In genomic region chr5:68454766-68455165, GRCh38 we compare ENCODE assay signal across 15 cellular contexts.
DNase-seq lines count a peak whose midpoint lies in the region; ATAC-seq and TF ChIP-seq lines count a peak whose summit lies in the region.
"Had no signal": no experiment of that assay in that cellular context is flagged by ENCODE, and none has a peak within 500 bp of the region (broad histone marks: within the 10 kb centered on the region; RNA-seq: fewer than 3 reads in every experiment).

No MANE protein-coding gene starts in this region.

- H3K9ac ChIP-seq in H9 (ENCODE audit: extremely low read depth, insufficient read length, low read length), result no peak overlapping the region
- H3K9ac ChIP-seq in adipocyte (ENCODE audit: low read length), result no peak overlapping the region
- H3K9ac ChIP-seq in skeletal muscle satellite cell (ENCODE audit: low read depth, low read length), result peak overlapping the region; percentile 9
- no peak overlapping the region for H3K9ac ChIP-seq in neuronal stem cell (ENCODE audit: low read depth, low read length, poor library complexity)
- H3K9ac ChIP-seq: BLaER1 had no signal

- no peak overlapping the region for H3K4ac ChIP-seq in H9 (ENCODE audit: low read depth, low read length)
- no peak overlapping the region for H3K4ac ChIP-seq in neuronal stem cell (ENCODE audit: low read length)

- no peak overlapping the region for H3K23ac ChIP-seq in H9 (ENCODE audit: insufficient read length, low read depth, low read length)
- no peak overlapping the region for H3K23ac ChIP-seq in neuronal stem cell (ENCODE audit: low read depth, low read length, poor library complexity)

- H2BK20ac ChIP-seq in H9 (ENCODE audit: low read depth, low read length, poor library complexity, severe bottlenecking), result no peak overlapping the region

- peaks cover 10 to 15% of the 10 kb centered on the region in 2 experiments for H3K9me3 Mint-ChIP-seq in H9
- H3K9me3 Mint-ChIP-seq: CD8-positive, alpha-beta memory T cell had no signal

- no peak overlapping the region for H3K18ac ChIP-seq in H9 (ENCODE audit: insufficient read length, low read depth, low read length)
- no peak overlapping the region for H3K18ac ChIP-seq in neuronal stem cell (ENCODE audit: low read length)

- no CpG with 5 or more reads among the region's 2 CpGs for WGBS in H9 (ENCODE audit: extremely low coverage, insufficient read length, low lambda C conversion rate)
- no CpG with 5 or more reads among the region's 2 CpGs for WGBS in neuronal stem cell (ENCODE audit: extremely low coverage in 2 of 2, insufficient read length in 2 of 2, insufficient replicate concordance in 1 of 2), 2 donors

- no peak overlapping the region for H3K56ac ChIP-seq in H9 (ENCODE audit: insufficient read length, low read depth, low read length)

- H3K27ac ChIP-seq in H9 (ENCODE audit: insufficient read length, low read depth, low read length) (no peak overlapping the region), neuronal stem cell (replicated peaks; ENCODE audit: low read length) (no peak overlapping the region)
- H3K27ac ChIP-seq: BLaER1, HL-60 had no signal

- H3K4me2 ChIP-seq in H9 (ENCODE audit: insufficient read depth, insufficient read length, low read length), result no peak overlapping the region
- H3K4me2 ChIP-seq in skeletal muscle satellite cell (ENCODE audit: low read length), result peak overlapping the region; percentile 16
- no peak overlapping the region for H3K4me2 ChIP-seq in neuronal stem cell (ENCODE audit: insufficient read depth, low read length, poor library complexity, severe bottlenecking)
- H3K4me2 ChIP-seq: A549, BLaER1 had no signal

- H3K36me3 Mint-ChIP-seq in H9 (ENCODE audit: insufficient read depth in 1 of 3, low read depth in 3 of 3), result peaks cover 0 to 15% (median 8%) of the 10 kb centered on the region in 3 experiments; a peak in 5 of 7 replicates
- H3K36me3 Mint-ChIP-seq: CD8-positive, alpha-beta memory T cell had no signal

- H2AFZ ChIP-seq in H9 (ENCODE audit: low read length) (no peak overlapping the region), neuronal stem cell (ENCODE audit: low read length) (no peak overlapping the region)

- H2BK15ac ChIP-seq in H9 (ENCODE audit: low read depth, low read length) (no peak overlapping the region), neuronal stem cell (ENCODE audit: low read length) (no peak overlapping the region)

- no peaks in the 10 kb centered on the region for H3K79me1 ChIP-seq in H9 (ENCODE audit: insufficient read depth, low read depth, low read length, poor library complexity, severe bottlenecking)
- H3K79me1 ChIP-seq in neuronal stem cell (ENCODE audit: low read depth, low read length), result no peaks in the 10 kb centered on the region

- H3K27me3 Mint-ChIP-seq in H9 (ENCODE audit: low read depth), result no peaks in the 10 kb centered on the region
- H3K27me3 Mint-ChIP-seq: CD8-positive, alpha-beta memory T cell had no signal

- H3K4me1 Mint-ChIP-seq in H9, result peaks cover 16 to 23% of the 10 kb centered on the region in 2 experiments

- no peak for ATAC-seq in HG02763 (IDR thresholded peaks at IDR 0.05; ENCODE audit: unreplicated experiment)
- ATAC-seq: A549 had no signal

- no peak overlapping the region for H3T11ph ChIP-seq in H9 (ENCODE audit: low read length)

- H3K4me1 ChIP-seq in H9 (ENCODE audit: insufficient read depth, low read length) (no peaks in the 10 kb centered on the region), adipocyte (ENCODE audit: control insufficient read depth, insufficient read depth, low read length) (peaks cover 22% of the 10 kb centered on the region), skeletal muscle satellite cell (ENCODE audit: control insufficient read depth, insufficient read depth, low read length) (peaks cover 40% of the 10 kb centered on the region), neuronal stem cell (ENCODE audit: control insufficient read depth in 2 of 2, insufficient read depth in 1 of 2, low read depth in 1 of 2, low read length in 2 of 2) (no peaks in the 10 kb centered on the region)
- H3K4me1 ChIP-seq: BLaER1 had no signal

- no peak overlapping the region for H3K4me3 ChIP-seq in adipocyte (ENCODE audit: low read length)
- no peak overlapping the region for H3K4me3 ChIP-seq in skeletal muscle satellite cell (ENCODE audit: low read length)
- no peak overlapping the region for H3K4me3 ChIP-seq in neuronal stem cell (ENCODE audit: low read length in 2 of 2)
- H3K4me3 ChIP-seq: A549, BLaER1 had no signal

- H3K27me3 ChIP-seq in H9 (ENCODE audit: insufficient read depth, low read length) (no peaks in the 10 kb centered on the region), adipocyte (replicated peaks; ENCODE audit: control insufficient read depth, insufficient read depth, low read length) (no peaks in the 10 kb centered on the region), skeletal muscle satellite cell (ENCODE audit: control insufficient read depth, insufficient read depth, low read length) (no peaks in the 10 kb centered on the region), neuronal stem cell (ENCODE audit: control insufficient read depth in 3 of 3, insufficient read depth in 3 of 3, low read depth in 1 of 3, low read length in 3 of 3) (no peaks in the 10 kb centered on the region)
- H3K27me3 ChIP-seq: BLaER1 had no signal

- no peak overlapping the region for H3K4me3 Mint-ChIP-seq in H9
- H3K4me3 Mint-ChIP-seq: CD8-positive, alpha-beta memory T cell had no signal

- no peak for TF ChIP-seq CTCF in H9 (conservative IDR thresholded peaks at IDR 0.05)

- H2AK5ac ChIP-seq in H9 (ENCODE audit: insufficient read length, low read length) (no peak overlapping the region), neuronal stem cell (ENCODE audit: low read depth, low read length) (no peak overlapping the region)

- peak; percentile 76 for DNase-seq in EH (ENCODE audit: low read depth)
- no peak for DNase-seq in H9
- peak; percentile 46 for DNase-seq in adipocyte (ENCODE audit: low read depth)
- no peak for DNase-seq in neuronal stem cell (ENCODE audit: low spot score)
- DNase-seq in superior temporal gyrus (ENCODE audit: extremely low spot score), result no peak
- DNase-seq: AML-193; Caco-2; CD8-positive, alpha-beta memory T cell; GDM1; Karpas-422 had no signal

- H3K23me2 ChIP-seq in H9 (ENCODE audit: insufficient read length, low read depth, low read length, poor library complexity, severe bottlenecking), result no peaks in the 10 kb centered on the region

- no peak overlapping the region for H3K27ac Mint-ChIP-seq in H9
- H3K27ac Mint-ChIP-seq: CD8-positive, alpha-beta memory T cell had no signal

- H3K9me3 ChIP-seq in H9 (ENCODE audit: control insufficient read depth, low read depth, low read length), result no peaks in the 10 kb centered on the region
- no peaks in the 10 kb centered on the region for H3K9me3 ChIP-seq in adipocyte (ENCODE audit: control insufficient read depth, low read length)
- no peaks in the 10 kb centered on the region for H3K9me3 ChIP-seq in skeletal muscle satellite cell (replicated peaks; ENCODE audit: low read length)
- H3K9me3 ChIP-seq in neuronal stem cell (replicated peaks in 1 of 2; ENCODE audit: control insufficient read depth in 2 of 2, insufficient read depth in 1 of 2, low read depth in 1 of 2, low read length in 2 of 2), result no peaks in the 10 kb centered on the region
- H3K9me3 ChIP-seq: A549, BLaER1, Caco-2 had no signal

- H4K8ac ChIP-seq in H9 (replicated peaks; ENCODE audit: insufficient read length, low read depth, low read length), result no peak overlapping the region
- H4K8ac ChIP-seq in neuronal stem cell (ENCODE audit: low read depth, low read length), result no peak overlapping the region

- no peak overlapping the region for H2BK12ac ChIP-seq in H9 (ENCODE audit: insufficient read length, low read depth, low read length)
- no peak overlapping the region for H2BK12ac ChIP-seq in neuronal stem cell (ENCODE audit: low read length)

- H3K36me3 ChIP-seq in adipocyte (ENCODE audit: control insufficient read depth, insufficient read depth, low read length, severe bottlenecking), result no peaks in the 10 kb centered on the region
- no peaks in the 10 kb centered on the region for H3K36me3 ChIP-seq in skeletal muscle satellite cell (ENCODE audit: insufficient read depth, low read length)
- H3K36me3 ChIP-seq in neuronal stem cell (replicated peaks in 1 of 2; ENCODE audit: control insufficient read depth in 2 of 2, insufficient read depth in 2 of 2, low read length in 2 of 2), result no peaks in the 10 kb centered on the region
- H3K36me3 ChIP-seq: BLaER1 had no signal

- H4K5ac ChIP-seq in H9 (ENCODE audit: insufficient read length, low read depth, low read length), result no peak overlapping the region

- H4K20me1 ChIP-seq in H9 (ENCODE audit: control insufficient read depth, insufficient read depth, insufficient read length), result no peaks in the 10 kb centered on the region
- H4K20me1 ChIP-seq: BLaER1 had no signal

- H3K14ac ChIP-seq in H9 (ENCODE audit: insufficient read depth, low read length) (no peak overlapping the region), neuronal stem cell (ENCODE audit: low read length) (no peak overlapping the region)

- H2BK120ac ChIP-seq in H9 (ENCODE audit: low read depth, low read length, poor library complexity, severe bottlenecking), result peak overlapping the region; percentile 56
- H2BK120ac ChIP-seq in neuronal stem cell (ENCODE audit: low read depth, low read length), result no peak overlapping the region

- H3K79me2 ChIP-seq in H9 (ENCODE audit: insufficient read depth, low read length), result no peaks in the 10 kb centered on the region

- H2BK5ac ChIP-seq in H9 (ENCODE audit: insufficient read length, low read length) (no peak overlapping the region), neuronal stem cell (ENCODE audit: low read length) (no peak overlapping the region)

- H4K91ac ChIP-seq in H9 (ENCODE audit: insufficient read length, low read depth, low read length), result no peak overlapping the region
- H4K91ac ChIP-seq in neuronal stem cell (ENCODE audit: low read depth, low read length, poor library complexity), result no peak overlapping the region

Comparison
In these comparisons a context has a peak if more than half of its experiments do, and no peak if none do; other contexts are left out.
1. DNase-seq: peak in EH (single experiment) and adipocyte (single experiment); none in H9 (single experiment), neuronal stem cell (single experiment) and superior temporal gyrus (single experiment).